In genomic region chr19:29751932-29752331, GRCh38 we compare ENCODE assay signal across 32 cellular contexts. TPM values are rescaled to one million over a fixed set of nuclear protein-coding genes. Genes with fewer than 3 reads are reported as not detected.
"Had no signal": no experiment of that assay in that cellular context is flagged by ENCODE, and none has a peak within 500 bp of the region (broad histone marks: within the 10 kb centered on the region; RNA-seq: fewer than 3 reads in every experiment).

No MANE protein-coding gene starts in this region.

- FAIRE-seq: astrocyte, bronchial epithelial cell had no signal

- H3K9me3 ChIP-seq: adrenal gland, ascending aorta, body of pancreas, breast epithelium had no signal

- H3K4me1 ChIP-seq: ascending aorta, body of pancreas, breast epithelium had no signal

- DNase-seq: activated effector memory CD4-positive, alpha-beta T cell treated with anti-CD3 and anti-CD28 coated beads, Interleukin-2, amount 50 U/mL, for 16 hours; activated effector memory CD4-positive, alpha-beta T cell treated with Interleukin-2 at 50 U/mL for 16 hours; activated gamma-delta T cell; activated gamma-delta T cell treated with Interleukin-2 at 50 U/mL for 16 hours; activated naive CD4-positive, alpha-beta T cell; activated naive CD4-positive, alpha-beta T cell treated with anti-CD3 and anti-CD28 coated beads for 36 hours; activated naive CD4-positive, alpha-beta T cell treated with anti-CD3 and anti-CD28 coated beads, Interleukin-2, amount 10 ng/mL, durations not matched to agents 7 days and 5 days; activated naive CD4-positive, alpha-beta T cell treated with anti-CD3 and anti-CD28 coated beads, Interleukin-2, amount 50 U/mL, for 16 hours; activated naive CD4-positive, alpha-beta T cell treated with Interleukin-2 at 50 U/mL for 16 hours; activated naive CD8-positive, alpha-beta T cell treated with anti-CD3 and anti-CD28 coated beads for 36 hours; activated naive CD8-positive, alpha-beta T cell treated with anti-CD3 and anti-CD28 coated beads, Interleukin-2, amount 10 ng/mL, durations not matched to agents 7 days and 5 days; activated naive CD8-positive, alpha-beta T cell treated with anti-CD3 and anti-CD28 coated beads, Interleukin-2, amount 50 U/mL, for 24 hours; activated T-cell treated with anti-CD3 and anti-CD28 coated beads, Interleukin-2, amount 50 U/mL, for 1 hour; activated T-cell treated with anti-CD3 and anti-CD28 coated beads, Interleukin-2, amount 50 U/mL, for 24 hours; activated T-cell treated with anti-CD3 and anti-CD28 coated beads, Interleukin-2, amount 50 U/mL, for 4 hours; activated T-cell treated with anti-CD3 and anti-CD28 coated beads, Interleukin-2, amount 50 U/mL, for 48 hours; activated T-cell treated with anti-CD3 and anti-CD28 coated beads, Interleukin-2, amount 50 U/mL, for 72 hours; amniotic stem cell; amygdala; anterior cingulate cortex; aorta; body of pancreas; brain microvascular endothelial cell; caudate nucleus; central memory CD4-positive, alpha-beta T cell; cerebellar nuclear complex had no signal

- H3K4me3 ChIP-seq: adrenal gland, ascending aorta, body of pancreas, breast epithelium, cardiac muscle cell had no signal

- H3K27ac ChIP-seq: adrenal gland, ascending aorta, body of pancreas, brain microvascular endothelial cell, breast epithelium, cardiac muscle cell had no signal

- H3K36me3 ChIP-seq: adrenal gland, ascending aorta, brain microvascular endothelial cell, breast epithelium, cardiac muscle cell had no signal

- H3K27me3 ChIP-seq: adrenal gland, ascending aorta, body of pancreas, brain microvascular endothelial cell, cardiac muscle cell had no signal

RNA-seq across cellular contexts. Expression of gene CCNE1, which starts 59.9 kb away (rescaled TPM):
- total RNA-seq: ascending aorta, body of pancreas had no signal
